ENCODE assay signal across 1 cellular context in the genomic region with DNA sequence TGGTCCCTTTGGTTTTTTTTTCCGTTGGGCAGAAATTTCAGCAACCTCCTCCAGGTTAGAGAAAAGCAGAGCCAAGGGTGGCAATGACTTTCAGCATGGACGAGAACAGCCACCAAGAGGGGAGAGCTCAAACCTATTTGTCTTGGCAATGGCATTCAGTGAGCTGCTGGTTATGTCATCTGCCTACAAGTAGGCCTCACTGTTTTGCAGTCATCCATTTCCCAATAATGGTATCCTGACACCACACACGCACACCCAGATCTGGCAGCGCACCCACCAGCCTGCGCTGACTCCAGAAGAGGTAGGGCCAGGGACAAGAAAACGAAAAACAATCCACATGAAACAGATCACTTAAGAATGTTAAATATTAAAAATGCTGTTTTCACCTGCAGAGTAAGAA.
TF ChIP-seq lines count a peak whose summit lies in the region.

No MANE protein-coding gene starts in this region.

TF ChIP-seq in GM23338, 12 proteins besides CTCF, POLR2A, EP300 and RAD21 (continued from another document):
- TF ChIP-seq, protein P1, sequence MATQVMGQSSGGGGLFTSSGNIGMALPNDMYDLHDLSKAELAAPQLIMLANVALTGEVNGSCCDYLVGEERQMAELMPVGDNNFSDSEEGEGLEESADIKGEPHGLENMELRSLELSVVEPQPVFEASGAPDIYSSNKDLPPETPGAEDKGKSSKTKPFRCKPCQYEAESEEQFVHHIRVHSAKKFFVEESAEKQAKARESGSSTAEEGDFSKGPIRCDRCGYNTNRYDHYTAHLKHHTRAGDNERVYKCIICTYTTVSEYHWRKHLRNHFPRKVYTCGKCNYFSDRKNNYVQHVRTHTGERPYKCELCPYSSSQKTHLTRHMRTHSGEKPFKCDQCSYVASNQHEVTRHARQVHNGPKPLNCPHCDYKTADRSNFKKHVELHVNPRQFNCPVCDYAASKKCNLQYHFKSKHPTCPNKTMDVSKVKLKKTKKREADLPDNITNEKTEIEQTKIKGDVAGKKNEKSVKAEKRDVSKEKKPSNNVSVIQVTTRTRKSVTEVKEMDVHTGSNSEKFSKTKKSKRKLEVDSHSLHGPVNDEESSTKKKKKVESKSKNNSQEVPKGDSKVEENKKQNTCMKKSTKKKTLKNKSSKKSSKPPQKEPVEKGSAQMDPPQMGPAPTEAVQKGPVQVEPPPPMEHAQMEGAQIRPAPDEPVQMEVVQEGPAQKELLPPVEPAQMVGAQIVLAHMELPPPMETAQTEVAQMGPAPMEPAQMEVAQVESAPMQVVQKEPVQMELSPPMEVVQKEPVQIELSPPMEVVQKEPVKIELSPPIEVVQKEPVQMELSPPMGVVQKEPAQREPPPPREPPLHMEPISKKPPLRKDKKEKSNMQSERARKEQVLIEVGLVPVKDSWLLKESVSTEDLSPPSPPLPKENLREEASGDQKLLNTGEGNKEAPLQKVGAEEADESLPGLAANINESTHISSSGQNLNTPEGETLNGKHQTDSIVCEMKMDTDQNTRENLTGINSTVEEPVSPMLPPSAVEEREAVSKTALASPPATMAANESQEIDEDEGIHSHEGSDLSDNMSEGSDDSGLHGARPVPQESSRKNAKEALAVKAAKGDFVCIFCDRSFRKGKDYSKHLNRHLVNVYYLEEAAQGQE (IDR thresholded peaks at IDR 0.05; ENCODE audit: unreplicated experiment), result no peak
- TF ChIP-seq STAT1 (IDR thresholded peaks at IDR 0.05; ENCODE audit: unreplicated experiment), result no peak
